Comparison of ENCODE assay signal across 1 cellular context in genomic region chr10:110871236-110872084, GRCh38.
A peak's percentile ranks its signal among the peaks of the same experiment; 100 is the strongest.
TF ChIP-seq lines count a peak whose summit lies in the region.

Gene PDCD4 (plus strand): TSS chr10:110871928. CDS start chr10:110876028, 4,100 bp downstream.

TF ChIP-seq in K562, 482 proteins besides CTCF, POLR2A, EP300 and RAD21 (continued from another document):
- TF ChIP-seq BRF2 (IDR thresholded peaks at IDR 0.05; ENCODE audit: borderline replicate concordance, insufficient read depth, insufficient read length) (no peak), CUX1 (CRISPR knock-in tag; IDR thresholded peaks at IDR 0.05) (0 out of 2 replicates have a peak, but pooled peaks have one; percentile 4), MED1 (CRISPR knock-in tag; IDR thresholded peaks at IDR 0.05; ENCODE audit: borderline replicate concordance) (no peak), TARDBP (IDR thresholded peaks at IDR 0.05) (no peak), HDAC6 (IDR thresholded peaks at IDR 0.05; ENCODE audit: low read depth, low read length) (no peak), MEIS2 (IDR thresholded peaks at IDR 0.05; ENCODE audit: partially characterized antibody) (peak; percentile 65), ZNF354B (CRISPR knock-in tag; IDR thresholded peaks at IDR 0.05) (no peak), GATAD2B (IDR thresholded peaks at IDR 0.05; ENCODE audit: borderline replicate concordance) (no peak), ZNF165 (CRISPR knock-in tag; IDR thresholded peaks at IDR 0.05; ENCODE audit: borderline replicate concordance) (no peak), ZKSCAN1 (IDR thresholded peaks at IDR 0.05; ENCODE audit: low read depth, low read length) (no peak), FOS (IDR thresholded peaks at IDR 0.05; ENCODE audit: extremely low read depth, insufficient read length) (peak; percentile 47), POLR2H (tag; IDR thresholded peaks at IDR 0.05; ENCODE audit: low read depth) (peak; percentile 73), E2F1 (CRISPR knock-in tag; IDR thresholded peaks at IDR 0.05) (no peak), PML (IDR thresholded peaks at IDR 0.05; ENCODE audit: low read length) (peak; percentile 16; the same call in 1 of the 2 replicates), ARNT (IDR thresholded peaks at IDR 0.05) (no peak), ZNF197 (CRISPR knock-in tag; IDR thresholded peaks at IDR 0.05; ENCODE audit: low read depth) (no peak), PCBP2 (IDR thresholded peaks at IDR 0.05; ENCODE audit: low read depth, low read length, poor library complexity, severe bottlenecking) (no peak), BHLHE40 (IDR thresholded peaks at IDR 0.05; ENCODE audit: low read length) (no peak)
